11 cellular contexts compared by ENCODE assay signal in the genomic region with DNA sequence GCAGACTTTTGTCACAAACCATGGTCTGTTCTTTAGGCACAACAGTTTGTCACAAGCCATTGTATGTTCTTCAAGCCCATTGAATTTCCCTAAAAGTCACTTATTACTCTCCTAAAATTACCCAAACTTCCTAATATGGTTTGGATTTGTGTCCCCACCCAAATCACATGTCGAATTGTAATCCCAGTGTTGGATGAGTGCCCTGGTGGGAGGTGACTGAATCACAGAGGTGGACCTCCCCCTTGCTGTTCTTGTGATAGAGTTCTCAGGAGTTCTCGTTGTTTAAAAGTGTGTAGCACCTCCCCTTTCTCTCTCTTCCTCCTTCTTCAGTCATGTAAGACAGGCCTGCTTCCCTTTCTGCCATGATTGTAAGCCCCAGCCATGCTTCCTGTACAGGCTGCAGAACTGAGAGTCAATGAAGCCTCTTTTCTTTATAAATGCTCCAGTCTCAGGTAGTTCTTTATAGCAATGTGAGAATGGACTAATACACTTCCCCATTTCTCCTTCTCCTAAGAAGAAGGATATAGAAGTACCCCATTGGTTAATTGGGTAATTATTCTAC.
A peak's percentile ranks its signal among the peaks of the same experiment; 100 is the strongest.
DNase-seq lines count a peak whose midpoint lies in the region; ATAC-seq, FAIRE-seq and TF ChIP-seq lines count a peak whose summit lies in the region.
"Had no signal": no experiment of that assay in that cellular context is flagged by ENCODE, and none has a peak within 500 bp of the region (broad histone marks: within the 10 kb centered on the region; RNA-seq: fewer than 3 reads in every experiment).

No MANE protein-coding gene starts in this region.

- H3K4me3 ChIP-seq in HL-60 (replicated peaks; ENCODE audit: insufficient read depth, low read length): no peak overlapping the region
- H3K4me3 ChIP-seq: gastroesophageal sphincter had no signal

- DNase-seq in HL-60 (ENCODE audit: low read depth in 1 of 2, low spot score in 1 of 2) (peak; percentile 73 to 80), medulla oblongata (ENCODE audit: extremely low spot score) (peak; percentile 48), HK-2 (ENCODE audit: unreplicated experiment) (no peak), GM13976 (ENCODE audit: low spot score) (no peak), HTR-8/SVneo (ENCODE audit: insufficient read length, low spot score) (no peak), GM20000 (ENCODE audit: low spot score) (no peak)
- DNase-seq: activated naive CD8-positive, alpha-beta T cell treated with anti-CD3 and anti-CD28 coated beads, Interleukin-2, amount 10 ng/mL, durations not matched to agents 7 days and 5 days; NCI-H1048 had no signal

- peak overlapping the region; percentile 41 for H3K27ac ChIP-seq in HL-60 (replicated peaks)
- H3K27ac ChIP-seq: gastroesophageal sphincter had no signal

- FAIRE-seq in HTR-8/SVneo (lab: Jason Lieb, UNC): no peak

- in situ Hi-C loops in GM13976 (cut with MboI; ENCODE audit: low sequenced_read_pairs, unreplicated experiment): no loop called here

- no peaks in the 10 kb centered on the region for H3K27me3 ChIP-seq in HL-60 (ENCODE audit: insufficient read depth, poor library complexity, severe bottlenecking)
- H3K27me3 ChIP-seq: gastroesophageal sphincter had no signal

- TF ChIP-seq CTCF in HL-60 (IDR thresholded peaks at IDR 0.05; ENCODE audit: insufficient read depth, low read length) (no peak), GM13976 (IDR thresholded peaks at IDR 0.05; ENCODE audit: borderline replicate concordance, control extremely low read depth, extremely low read depth, insufficient read depth, missing control alignments) (no peak), GM20000 (IDR thresholded peaks at IDR 0.05; ENCODE audit: extremely low read depth, missing control alignments) (no peak)

- ATAC-seq in GM18868 (IDR thresholded peaks at IDR 0.05; ENCODE audit: unreplicated experiment): peak; percentile 85
- peak; percentile 83 for ATAC-seq in HG02588 (IDR thresholded peaks at IDR 0.05; ENCODE audit: unreplicated experiment)
- ATAC-seq: gastroesophageal sphincter had no signal

Comparison
In these comparisons a context has a peak if more than half of its experiments do, and no peak if none do; other contexts are left out.
1. DNase-seq: peak in HL-60 (2 of 2) and medulla oblongata (single experiment); none in HK-2 (single experiment), GM13976 (single experiment), HTR-8/SVneo (single experiment) and GM20000 (single experiment).